In the genomic region with DNA sequence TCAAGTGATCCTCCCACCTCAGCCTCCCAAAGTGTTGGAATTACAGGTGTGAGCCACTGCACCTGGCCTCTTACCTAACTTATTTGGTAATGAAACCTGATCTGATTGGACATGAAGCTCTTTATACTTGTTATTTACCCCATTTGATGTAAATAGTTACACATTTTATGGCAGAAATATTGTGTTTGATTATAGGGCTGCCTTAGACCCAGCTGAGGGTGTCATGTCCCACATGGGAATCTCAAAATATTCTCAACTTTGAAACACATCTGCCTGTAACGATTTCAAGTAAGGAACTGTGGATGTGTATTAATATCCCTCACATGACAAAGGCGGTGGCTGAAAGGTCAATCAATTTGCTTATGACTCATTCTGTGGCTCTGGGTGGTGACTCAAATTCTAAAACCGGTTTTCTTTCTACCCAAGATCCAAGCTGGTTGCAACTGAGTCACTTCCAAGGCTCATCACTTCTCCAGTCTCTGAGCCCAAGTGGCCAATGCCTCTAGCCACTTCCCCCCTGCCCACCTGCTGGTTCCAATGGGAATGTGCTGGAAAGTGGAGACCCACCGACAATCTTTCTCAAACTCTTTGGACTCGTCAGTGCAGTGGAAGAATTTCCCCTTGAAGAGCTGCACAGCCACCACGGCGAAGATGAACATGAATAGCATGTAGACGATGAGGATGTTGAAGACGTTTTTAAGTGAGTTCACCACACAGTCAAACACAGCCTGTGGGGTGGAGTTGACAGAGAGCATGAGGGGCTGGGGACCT, we compare ENCODE assay signal across 7 cellular contexts.
A peak's percentile ranks its signal among the peaks of the same experiment; 100 is the strongest.
DNase-seq lines count a peak whose midpoint lies in the region; ATAC-seq, FAIRE-seq and TF ChIP-seq lines count a peak whose summit lies in the region.

No MANE protein-coding gene starts in this region.

- FAIRE-seq in GM18507 (lab: Jason Lieb, UNC) = peak; percentile 93

- 59 to 62% (median 61%) methylated on average over 9 of the region's 9 CpGs for WGBS in stomach, 5 donors

- TF ChIP-seq POLR2A in stomach (IDR thresholded peaks at IDR 0.05) = no peak

- no peaks in the 10 kb centered on the region for H3K36me3 ChIP-seq in Panc1 (ENCODE audit: control insufficient read depth, insufficient read depth, low read length)
- no peaks in the 10 kb centered on the region for H3K36me3 ChIP-seq in stomach

- no peak for TF ChIP-seq EP300 in stomach (IDR thresholded peaks at IDR 0.05)

- DNase-seq in GM18507 (ENCODE audit: extremely low spot score, insufficient read length, low read depth) (peak; percentile 61), Panc1 (ENCODE audit: low read depth, low spot score) (peak; percentile 82), epithelial cell of prostate (ENCODE audit: low read depth, low spot score) (peak; percentile 79), stomach (peak; percentile 33), NCI-H2196 treated with DMSO at 0.1 percent for 48 hours (lab: John Stamatoyannopoulos, UW; ENCODE audit: unreplicated experiment) (no peak), substantia nigra (lab: John Stamatoyannopoulos, UW) (no peak)

- H3K27ac ChIP-seq in Panc1 (ENCODE audit: low read length) (no peak overlapping the region), epithelial cell of prostate (peak overlapping the region; percentile 75), stomach (peak overlapping the region in 4 of 5 donors; percentile 29 to 73 (median 66)), substantia nigra (ENCODE audit: low read depth, low read length, poor library complexity, severe bottlenecking) (no peak overlapping the region)

- no peaks in the 10 kb centered on the region; the same call in 1 of the 2 replicates for H3K9me3 ChIP-seq in Panc1 (ENCODE audit: control insufficient read depth, insufficient read depth, low read depth, low read length)
- peaks cover 0 to 5% (median 0%) of the 10 kb centered on the region in 4 donors for H3K9me3 ChIP-seq in stomach

- intact Hi-C loops in Panc1 (cut with micrococcal nuclease; ENCODE audit: unreplicated experiment) = loop anchor here (5.0 kb wide), 1 partner anchor 284 kb away; no protein-coding TSS in a partner anchor
- intact Hi-C loops in stomach (cut with DNase I; ENCODE audit: low total_unique reads) = loop anchor here (5.0 kb wide), 1 partner anchor 284 kb away; no protein-coding TSS in a partner anchor

- BruUV-seq in Panc1 (replicated peaks; lab: Mats Ljungman, UMichigan) = no TSS peak

- H3K4me1 ChIP-seq in Panc1 (ENCODE audit: control insufficient read depth, insufficient read depth, low read length) = no peaks in the 10 kb centered on the region
- H3K4me1 ChIP-seq in stomach = peaks cover 0 to 13% (median 2%) of the 10 kb centered on the region in 4 donors

- H3K27me3 ChIP-seq in Panc1 (ENCODE audit: control insufficient read depth, insufficient read depth, low read length) (no peaks in the 10 kb centered on the region), stomach (peaks cover 0 to 38% (median 0%) of the 10 kb centered on the region in 3 donors)

- POLR2A ChIA-PET in Panc1 (lab: Charles Lee) = no interaction called here

- CTCF ChIA-PET in Panc1 (lab: Charles Lee) = no interaction called here

- in situ Hi-C loops in Panc1 (cut with HindIII; ENCODE audit: low pct_unique_long_range_greater_than_20kb, low sequenced_read_pairs) = no loop called here

- peak; percentile 81 for ATAC-seq in HG02798 (IDR thresholded peaks at IDR 0.05; ENCODE audit: poor library complexity, unreplicated experiment)
- peak; percentile 69; the same call in 1 of the 2 replicates for ATAC-seq in Panc1

- TF ChIP-seq CTCF in Panc1 (IDR thresholded peaks at IDR 0.05) (no peak), stomach (IDR thresholded peaks at IDR 0.05) (no peak)

- H3K4me3 ChIP-seq in Panc1 (ENCODE audit: low read depth in 2 of 2, low read length in 2 of 2) (no peak overlapping the region), stomach (no peak overlapping the region)

Comparison
In these comparisons a context has a peak if more than half of its experiments do, and no peak if none do; other contexts are left out.
1. DNase-seq: peak in GM18507 (single experiment), Panc1 (single experiment), epithelial cell of prostate (single experiment) and stomach (single experiment); none in NCI-H2196 treated with DMSO at 0.1 percent for 48 hours (single experiment) and substantia nigra (0 of 49).
2. H3K27ac ChIP-seq: peak in epithelial cell of prostate (single experiment) and stomach (4 of 5); none in Panc1 (single experiment) and substantia nigra (single experiment).